Comparison of ENCODE assay signal across 1 cellular context in the genomic region with DNA sequence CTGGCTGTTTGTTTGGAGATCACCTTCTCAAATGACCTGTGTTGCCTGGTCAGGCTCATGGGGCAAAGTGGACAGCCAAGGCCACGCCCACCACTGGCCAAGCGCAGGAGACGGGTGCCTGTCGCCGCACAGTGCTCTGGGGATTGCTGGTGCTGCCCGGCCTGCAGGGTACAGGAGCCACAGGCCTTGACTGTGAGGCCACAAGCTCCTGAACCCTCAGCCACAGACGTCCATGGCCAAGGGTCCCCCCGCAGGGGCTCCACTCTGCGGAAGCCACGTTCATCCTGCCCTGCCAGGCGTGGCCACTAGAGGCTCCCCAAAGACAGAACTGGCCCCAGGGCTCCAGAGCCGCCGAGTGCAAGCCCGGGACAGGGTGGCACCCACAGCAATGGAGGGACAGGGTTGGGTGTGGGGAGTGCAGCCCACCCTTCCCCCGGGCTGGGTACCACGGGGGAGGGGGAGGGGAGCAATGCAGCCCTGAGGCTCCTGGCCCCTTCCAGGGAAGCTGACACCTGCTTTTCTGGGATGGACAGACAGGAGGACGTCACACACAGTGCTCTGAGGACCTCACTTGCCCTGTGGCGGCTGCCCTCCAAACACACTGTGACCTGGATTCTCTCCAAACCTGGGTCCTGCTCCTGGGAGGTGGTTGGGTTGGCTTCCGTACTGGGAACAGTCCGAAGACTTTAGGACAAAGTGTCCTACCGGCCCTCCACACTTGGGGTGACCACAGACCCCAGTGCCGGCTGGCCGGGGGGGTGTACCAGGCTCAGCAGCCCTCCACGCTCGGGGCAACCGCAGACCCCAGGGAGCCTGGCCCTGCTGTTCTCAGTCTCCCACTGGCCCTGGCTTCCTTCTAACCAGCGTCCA.
TF ChIP-seq lines count a peak whose summit lies in the region.

No MANE protein-coding gene starts in this region.

TF ChIP-seq in SK-N-SH, 30 proteins besides CTCF, POLR2A, EP300 and RAD21:
- TF ChIP-seq MXI1 (IDR thresholded peaks at IDR 0.05; ENCODE audit: low read depth, low read length) (0 out of 2 replicates have a peak, but pooled peaks have one; percentile 41), SMC3 (IDR thresholded peaks at IDR 0.05; ENCODE audit: low read depth, low read length) (peak; percentile 68), NRF1 (IDR thresholded peaks at IDR 0.05; ENCODE audit: low read depth, low read length) (no peak), USF2 (IDR thresholded peaks at IDR 0.05; ENCODE audit: borderline replicate concordance, low read depth, low read length) (no peak), RFX5 (IDR thresholded peaks at IDR 0.05; ENCODE audit: low read length) (no peak)
TF ChIP-seq in SK-N-SH: peak in this region for 2.
